Comparison of ENCODE assay signal across 23 cellular contexts in the genomic region with DNA sequence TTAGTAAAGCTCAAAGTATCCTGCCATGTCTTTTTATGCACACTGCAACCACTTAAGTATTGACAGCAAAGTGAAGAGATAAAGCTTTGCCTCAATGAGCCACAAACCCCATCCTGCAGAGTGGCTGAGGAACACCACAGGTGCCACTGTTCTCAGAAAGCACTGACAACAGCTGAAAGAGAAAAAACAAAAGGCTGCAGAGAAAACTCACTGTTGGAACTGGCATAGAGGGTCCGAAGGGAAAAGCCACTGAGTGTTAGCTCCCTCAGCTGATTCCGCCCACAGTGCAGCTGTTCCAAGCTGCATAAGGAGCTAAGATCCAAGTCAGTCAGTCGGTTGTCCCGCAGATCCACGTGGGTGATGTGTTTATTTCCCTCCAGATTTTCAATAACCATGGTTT. TPM values are rescaled to one million over a fixed set of nuclear protein-coding genes. Genes with fewer than 3 reads are reported as not detected.
DNase-seq lines count a peak whose midpoint lies in the region; ATAC-seq lines count a peak whose summit lies in the region.
"Had no signal": no experiment of that assay in that cellular context is flagged by ENCODE, and none has a peak within 500 bp of the region (broad histone marks: within the 10 kb centered on the region; RNA-seq: fewer than 3 reads in every experiment).

No MANE protein-coding gene starts in this region.

- intact Hi-C loops in activated CD4-positive, alpha-beta memory T cell treated with anti-CD3 and anti-CD28 coated beads for 36 hours (cut with micrococcal nuclease) = no loop called here
- intact Hi-C loops in posterior cingulate gyrus (cut with DNase I) (no loop called here), cardiac septum (cut with DNase I) (no loop called here)

- H3K27me3 Mint-ChIP-seq in activated CD4-positive, alpha-beta memory T cell treated with anti-CD3 and anti-CD28 coated beads, Interleukin-2, amount 10 ng/mL, durations not matched to agents 7 days and 5 days = no peaks in the 10 kb centered on the region
- no peaks in the 10 kb centered on the region for H3K27me3 Mint-ChIP-seq in activated CD4-positive, alpha-beta memory T cell treated with anti-CD3 and anti-CD28 coated beads for 36 hours
- H3K27me3 Mint-ChIP-seq: CD4-positive, alpha-beta T cell; IgD-negative memory B cell had no signal

- peaks cover 25% of the 10 kb centered on the region for H3K36me3 Mint-ChIP-seq in activated CD4-positive, alpha-beta memory T cell treated with anti-CD3 and anti-CD28 coated beads, Interleukin-2, amount 10 ng/mL, durations not matched to agents 7 days and 5 days (ENCODE audit: low read depth)
- peaks cover 39% of the 10 kb centered on the region for H3K36me3 Mint-ChIP-seq in activated CD4-positive, alpha-beta memory T cell treated with anti-CD3 and anti-CD28 coated beads for 36 hours

- H3K4me3 Mint-ChIP-seq in activated CD4-positive, alpha-beta memory T cell treated with anti-CD3 and anti-CD28 coated beads, Interleukin-2, amount 10 ng/mL, durations not matched to agents 7 days and 5 days = no peak overlapping the region
- H3K4me3 Mint-ChIP-seq in activated CD4-positive, alpha-beta memory T cell treated with anti-CD3 and anti-CD28 coated beads for 36 hours = no peak overlapping the region
- H3K4me3 Mint-ChIP-seq: CD4-positive, alpha-beta T cell; H9 had no signal

- DNase-seq in activated CD4-positive, alpha-beta memory T cell treated with anti-CD3 and anti-CD28 coated beads, Interleukin-2, amount 10 ng/mL, durations not matched to agents 7 days and 5 days = peak; percentile 34
- no peak for DNase-seq in activated CD4-positive, alpha-beta memory T cell treated with anti-CD3 and anti-CD28 coated beads for 36 hours
- DNase-seq in Jurkat, Clone E6-1 (ENCODE audit: low read depth, low spot score) = peak; percentile 39
- peak; percentile 38 for DNase-seq in inferior parietal cortex (ENCODE audit: extremely low spot score)
- DNase-seq in posterior cingulate gyrus = peak in 6 of 10 donors; percentile 34 to 78 (median 54)
- DNase-seq in cardiac septum (ENCODE audit: low spot score) = no peak
- DNase-seq in HCEC 1CT = no peak
- DNase-seq: CD4-positive, alpha-beta T cell; DMS153; GF-D8; H9; Kasumi-1; MM.1S; NCI-H1092 treated with DMSO at 0.1 percent for 48 hours; NCI-H1694; NCI-H2081 treated with DMSO at 0.1 percent for 48 hours; NCI-H226; NCI-H526; PC-9; SIG-M5 had no signal

- ATAC-seq in HG02870 (IDR thresholded peaks at IDR 0.05; ENCODE audit: unreplicated experiment) = no peak

- CTCF ChIA-PET in activated CD4-positive, alpha-beta memory T cell treated with anti-CD3 and anti-CD28 coated beads, Interleukin-2, amount 10 ng/mL, durations not matched to agents 7 days and 5 days (lab: Charles Lee) = interaction anchor here (0.8 to 1.1 kb wide), 2 partner anchors 285 kb away, joined by 3 to 4 read pairs; no protein-coding TSS in a partner anchor
- CTCF ChIA-PET in activated CD4-positive, alpha-beta memory T cell treated with anti-CD3 and anti-CD28 coated beads for 36 hours (lab: Charles Lee) = no interaction called here

- H3K27ac Mint-ChIP-seq in activated CD4-positive, alpha-beta memory T cell treated with anti-CD3 and anti-CD28 coated beads, Interleukin-2, amount 10 ng/mL, durations not matched to agents 7 days and 5 days = no peak overlapping the region
- no peak overlapping the region for H3K27ac Mint-ChIP-seq in activated CD4-positive, alpha-beta memory T cell treated with anti-CD3 and anti-CD28 coated beads for 36 hours
- H3K27ac Mint-ChIP-seq: CD4-positive, alpha-beta T cell; IgD-negative memory B cell had no signal

- POLR2A ChIA-PET in activated CD4-positive, alpha-beta memory T cell treated with anti-CD3 and anti-CD28 coated beads, Interleukin-2, amount 10 ng/mL, durations not matched to agents 7 days and 5 days (lab: Charles Lee) = no interaction called here
- POLR2A ChIA-PET in activated CD4-positive, alpha-beta memory T cell treated with anti-CD3 and anti-CD28 coated beads for 36 hours (lab: Charles Lee) = no interaction called here

- H3K4me1 Mint-ChIP-seq in activated CD4-positive, alpha-beta memory T cell treated with anti-CD3 and anti-CD28 coated beads, Interleukin-2, amount 10 ng/mL, durations not matched to agents 7 days and 5 days = peaks cover 6% of the 10 kb centered on the region
- peaks cover 12% of the 10 kb centered on the region for H3K4me1 Mint-ChIP-seq in activated CD4-positive, alpha-beta memory T cell treated with anti-CD3 and anti-CD28 coated beads for 36 hours (ENCODE audit: low read depth)
- H3K4me1 Mint-ChIP-seq: H9, IgD-negative memory B cell had no signal

- H3K4me3 ChIP-seq in Jurkat, Clone E6-1 (ENCODE audit: low read length) = no peak overlapping the region
- H3K4me3 ChIP-seq: PC-9 had no signal

- no peaks in the 10 kb centered on the region for H3K9me3 Mint-ChIP-seq in activated CD4-positive, alpha-beta memory T cell treated with anti-CD3 and anti-CD28 coated beads, Interleukin-2, amount 10 ng/mL, durations not matched to agents 7 days and 5 days
- H3K9me3 Mint-ChIP-seq in activated CD4-positive, alpha-beta memory T cell treated with anti-CD3 and anti-CD28 coated beads for 36 hours = no peaks in the 10 kb centered on the region
- H3K9me3 Mint-ChIP-seq: CD4-positive, alpha-beta T cell; H9; IgD-negative memory B cell had no signal

RNA-seq across cellular contexts. Expression of a gene that starts 48.3 kb away (rescaled TPM):
- 1 to 10 TPM; 7.4 TPM for total RNA-seq in activated CD4-positive, alpha-beta memory T cell treated with anti-CD3 and anti-CD28 coated beads, Interleukin-2, amount 10 ng/mL, durations not matched to agents 7 days and 5 days
- 10 to 100 TPM; 10.2 to 11.2 TPM for total RNA-seq in activated CD4-positive, alpha-beta memory T cell treated with anti-CD3 and anti-CD28 coated beads for 36 hours
- 2.5 TPM for polyA plus RNA-seq in Jurkat, Clone E6-1 (2012; ENCODE audit: insufficient read depth, insufficient read length)
- total RNA-seq in cardiac septum = 6.6 TPM

RNA-seq across cellular contexts. Expression of a gene that starts 50.3 kb away (rescaled TPM):
- under 1 TPM; 0.15 TPM for total RNA-seq in activated CD4-positive, alpha-beta memory T cell treated with anti-CD3 and anti-CD28 coated beads, Interleukin-2, amount 10 ng/mL, durations not matched to agents 7 days and 5 days
- not detected for total RNA-seq in activated CD4-positive, alpha-beta memory T cell treated with anti-CD3 and anti-CD28 coated beads for 36 hours
- polyA plus RNA-seq in Jurkat, Clone E6-1 (2012; ENCODE audit: insufficient read depth, insufficient read length) = not detected
- not detected for total RNA-seq in cardiac septum
- total RNA-seq: CD4-positive, alpha-beta T cell had no signal
- polyA plus RNA-seq: BJ, IgD-negative memory B cell had no signal

Comparison
In these comparisons a context has a peak if more than half of its experiments do, and no peak if none do; other contexts are left out.
1. DNase-seq: peak in activated CD4-positive, alpha-beta memory T cell treated with anti-CD3 and anti-CD28 coated beads, Interleukin-2, amount 10 ng/mL, durations not matched to agents 7 days and 5 days (single experiment), Jurkat, Clone E6-1 (single experiment), inferior parietal cortex (single experiment) and posterior cingulate gyrus (6 of 10); none in activated CD4-positive, alpha-beta memory T cell treated with anti-CD3 and anti-CD28 coated beads for 36 hours (single experiment), cardiac septum (single experiment) and HCEC 1CT (single experiment).